Comparison of ENCODE assay signal across 27 cellular contexts in genomic region chr10:75607576-75607975, GRCh38.
"Had no signal": no experiment of that assay in that cellular context is flagged by ENCODE, and none has a peak within 500 bp of the region (broad histone marks: within the 10 kb centered on the region; RNA-seq: fewer than 3 reads in every experiment).

No MANE protein-coding gene starts in this region.

- H3K4me1 ChIP-seq: colonic mucosa, foreskin keratinocyte had no signal

- H3K4me3 ChIP-seq: adrenal gland, body of pancreas, colonic mucosa, gastrocnemius medialis had no signal

- H3K27me3 ChIP-seq: adrenal gland, body of pancreas, colonic mucosa, gastrocnemius medialis had no signal

- DNase-seq: activated CD4-positive, alpha-beta memory T cell treated with anti-CD3 and anti-CD28 coated beads for 36 hours; activated CD4-positive, alpha-beta T cell treated with anti-CD3 and anti-CD28 coated beads for 36 hours; activated CD4-positive, alpha-beta T cell treated with anti-CD3 and anti-CD28 coated beads, Interleukin-2, amount 10 ng/mL, durations not matched to agents 24 days and 14 days; activated CD4-positive, CD25-positive, alpha-beta regulatory T cell; activated CD4-positive, CD25-positive, alpha-beta regulatory T cell treated with anti-CD3 and anti-CD28 coated beads, Interleukin-2, amount 50 U/mL, for 72 hours; activated CD8-positive, alpha-beta memory T cell treated with anti-CD3 and anti-CD28 coated beads, Interleukin-2, amount 10 ng/mL, durations not matched to agents 7 days and 5 days; activated CD8-positive, alpha-beta memory T cell treated with anti-CD3 and anti-CD28 coated beads, Interleukin-2, amount 50 U/mL, for 4 hours; activated CD8-positive, alpha-beta T cell treated with anti-CD3 and anti-CD28 coated beads, Interleukin-2, amount 10 ng/mL, durations not matched to agents 7 days and 5 days; activated effector memory CD4-positive, alpha-beta T cell treated with anti-CD3 and anti-CD28 coated beads, Interleukin-2, amount 50 U/mL, for 16 hours; activated naive CD4-positive, alpha-beta T cell treated with anti-CD3 and anti-CD28 coated beads for 36 hours; activated naive CD8-positive, alpha-beta T cell treated with anti-CD3 and anti-CD28 coated beads for 36 hours; activated naive CD8-positive, alpha-beta T cell treated with anti-CD3 and anti-CD28 coated beads, Interleukin-2, amount 50 U/mL, for 24 hours; activated T-cell treated with anti-CD3 and anti-CD28 coated beads, Interleukin-2, amount 50 U/mL, for 1 hour; activated T-cell treated with anti-CD3 and anti-CD28 coated beads, Interleukin-2, amount 50 U/mL, for 48 hours; adrenal gland; amygdala; aorta; body of pancreas; central memory CD4-positive, alpha-beta T cell; cerebellar nuclear complex; colonic mucosa; effector CD8-positive, alpha-beta T cell; foreskin keratinocyte; gastrocnemius medialis; T-helper 2 cell had no signal

- H3K27ac ChIP-seq: adrenal gland, colonic mucosa, epithelial cell of prostate, foreskin keratinocyte, gastrocnemius medialis had no signal

- H3K36me3 ChIP-seq: adrenal gland, colonic mucosa, gastrocnemius medialis had no signal

- ATAC-seq: activated CD4-positive, alpha-beta T cell treated with anti-CD3 and anti-CD28 coated beads for 36 hours; activated CD8-positive, alpha-beta memory T cell treated with anti-CD3 and anti-CD28 coated beads, Interleukin-2, amount 10 ng/mL, durations not matched to agents 7 days and 5 days; activated CD8-positive, alpha-beta T cell treated with anti-CD3 and anti-CD28 coated beads, Interleukin-2, amount 10 ng/mL, durations not matched to agents 7 days and 5 days; activated naive CD8-positive, alpha-beta T cell treated with anti-CD3 and anti-CD28 coated beads, Interleukin-2, amount 50 U/mL, for 24 hours; body of pancreas; esophagus mucosa; foreskin keratinocyte; gastrocnemius medialis had no signal
